21 cellular contexts compared by ENCODE assay signal in the genomic region with DNA sequence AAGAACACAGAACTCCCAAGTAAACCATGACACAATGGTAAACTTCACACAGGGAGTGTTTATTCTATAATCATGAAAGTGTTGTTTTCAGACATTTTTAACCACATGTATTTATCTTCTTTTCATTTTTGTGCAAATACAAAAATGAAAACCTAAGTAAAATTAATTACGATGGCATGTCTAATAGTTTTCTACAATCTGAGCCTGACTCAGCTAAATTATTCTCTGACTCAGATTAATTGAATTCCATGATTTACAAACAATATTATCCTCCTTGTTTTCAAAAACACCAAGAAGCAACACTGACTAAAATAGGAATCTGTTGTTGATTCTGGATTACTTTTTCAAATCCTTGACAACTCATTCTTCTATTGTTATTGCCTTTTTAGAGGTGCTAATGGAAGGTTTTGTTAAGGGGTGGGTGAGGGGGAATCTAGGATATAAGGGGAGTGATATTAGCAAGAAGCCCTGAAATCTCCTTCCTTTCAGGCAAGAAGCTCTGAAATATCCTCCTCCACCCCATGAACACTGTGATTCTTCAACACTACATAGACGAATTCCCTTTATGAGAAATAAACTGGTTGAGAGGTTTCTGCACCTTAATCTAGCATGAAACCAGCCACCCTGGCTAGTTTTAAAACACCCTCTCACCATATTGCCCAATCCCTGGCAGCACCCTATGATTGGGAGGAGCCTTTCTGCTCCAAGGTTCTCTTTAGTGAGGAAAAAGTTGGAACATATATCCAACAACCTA.
"Had no signal": no experiment of that assay in that cellular context is flagged by ENCODE, and none has a peak within 500 bp of the region (broad histone marks: within the 10 kb centered on the region; RNA-seq: fewer than 3 reads in every experiment).

No MANE protein-coding gene starts in this region.

- H3K79me2 ChIP-seq: hepatocyte had no signal

- H3K4me1 ChIP-seq: foreskin keratinocyte, tibial nerve, upper lobe of right lung, vagina had no signal

- H2AFZ ChIP-seq: hepatocyte had no signal

- H3K27ac ChIP-seq: foreskin keratinocyte, hepatocyte, ovary, tibial nerve, upper lobe of right lung, vagina had no signal

- H3K4me3 ChIP-seq: hepatocyte, mucosa of descending colon, ovary, smooth muscle cell, tibial nerve, upper lobe of right lung, vagina had no signal

- H3K4me1 Mint-ChIP-seq: naive thymus-derived CD8-positive, alpha-beta T cell had no signal

- ATAC-seq: effector memory CD8-positive, alpha-beta T cell; foreskin keratinocyte; left colon; mucosa of descending colon; naive thymus-derived CD8-positive, alpha-beta T cell; right cardiac atrium; upper lobe of right lung had no signal

- H3K9me3 ChIP-seq: ovary, tibial nerve, upper lobe of right lung, vagina had no signal

- DNase-seq: cerebellar nuclear complex; effector memory CD8-positive, alpha-beta T cell; erythroblast; foreskin keratinocyte; left colon; mammary epithelial cell; mucosa of descending colon; naive thymus-derived CD8-positive, alpha-beta T cell; nucleus accumbens; ovary; right cardiac atrium; stimulated activated CD4-positive, alpha-beta T cell treated with anti-CD3 and anti-CD28 coated beads, Interleukin-2, amount 100 ng/mL, for 48 hours; stimulated activated naive CD4-positive, alpha-beta T cell treated with Interleukin-2 at 50 U/mL for 16 hours; upper lobe of right lung had no signal

- FAIRE-seq: endothelial cell of umbilical vein, keratinocyte had no signal

- H3K27me3 Mint-ChIP-seq: dendritic cell treated with granulocyte-macrophage colony-stimulating factor and Interleukin-4, amounts not matched to agents 40 ng/mL and 50 ng/mL, for 4 days; effector memory CD8-positive, alpha-beta T cell had no signal

- H3K27ac Mint-ChIP-seq: dendritic cell treated with granulocyte-macrophage colony-stimulating factor and Interleukin-4, amounts not matched to agents 40 ng/mL and 50 ng/mL, for 4 days; effector memory CD8-positive, alpha-beta T cell; naive thymus-derived CD8-positive, alpha-beta T cell had no signal

- H3K36me3 Mint-ChIP-seq: naive thymus-derived CD8-positive, alpha-beta T cell had no signal

- H3K27me3 ChIP-seq: foreskin keratinocyte, hepatocyte, tibial nerve, upper lobe of right lung, vagina had no signal

- H3K4me2 ChIP-seq: hepatocyte, smooth muscle cell had no signal

- H3K4me3 Mint-ChIP-seq: dendritic cell treated with granulocyte-macrophage colony-stimulating factor and Interleukin-4, amounts not matched to agents 40 ng/mL and 50 ng/mL, for 4 days; effector memory CD8-positive, alpha-beta T cell; naive thymus-derived CD8-positive, alpha-beta T cell had no signal

- H3K36me3 ChIP-seq: ovary, tibial nerve, upper lobe of right lung, vagina had no signal
